1 cellular context compared by ENCODE assay signal in the genomic region with DNA sequence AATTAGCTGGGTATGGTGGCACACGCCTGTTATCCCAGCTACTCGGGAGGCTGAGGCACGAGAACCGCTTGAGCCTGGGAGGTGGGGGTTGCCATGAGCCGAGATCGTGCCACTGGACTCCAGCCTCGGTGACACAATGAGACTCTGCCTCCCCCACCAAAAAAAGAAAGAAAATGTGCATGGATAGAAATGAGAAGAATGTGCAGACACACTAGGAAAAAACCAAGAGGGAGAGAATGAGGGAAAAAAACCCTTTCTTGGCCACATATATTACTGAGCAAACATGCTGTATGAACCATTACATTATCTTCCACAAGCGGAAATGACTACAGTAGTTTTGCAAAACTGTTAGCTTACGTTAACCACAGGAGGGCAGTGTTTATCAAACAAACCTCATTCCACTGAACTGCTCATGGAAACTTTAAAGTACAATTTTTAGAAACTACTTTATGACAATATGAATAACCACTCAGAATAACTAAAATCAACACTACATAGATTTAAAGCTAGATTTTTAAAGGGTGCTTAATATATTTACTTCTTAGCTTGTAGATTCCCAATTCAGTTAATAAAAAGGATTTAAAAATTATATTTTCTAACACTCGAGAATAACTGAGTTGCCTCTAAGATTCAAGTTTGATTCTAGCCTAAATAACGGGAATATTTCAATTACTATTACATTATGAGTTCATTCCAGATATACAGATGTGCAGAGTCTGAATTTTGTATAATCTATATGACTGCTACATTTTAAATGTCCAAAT.
TF ChIP-seq lines count a peak whose summit lies in the region.

No MANE protein-coding gene starts in this region.

TF ChIP-seq in HepG2, 621 proteins besides CTCF, POLR2A, EP300 and RAD21 (continued from another document and continues in another):
- TF ChIP-seq, protein P1, sequence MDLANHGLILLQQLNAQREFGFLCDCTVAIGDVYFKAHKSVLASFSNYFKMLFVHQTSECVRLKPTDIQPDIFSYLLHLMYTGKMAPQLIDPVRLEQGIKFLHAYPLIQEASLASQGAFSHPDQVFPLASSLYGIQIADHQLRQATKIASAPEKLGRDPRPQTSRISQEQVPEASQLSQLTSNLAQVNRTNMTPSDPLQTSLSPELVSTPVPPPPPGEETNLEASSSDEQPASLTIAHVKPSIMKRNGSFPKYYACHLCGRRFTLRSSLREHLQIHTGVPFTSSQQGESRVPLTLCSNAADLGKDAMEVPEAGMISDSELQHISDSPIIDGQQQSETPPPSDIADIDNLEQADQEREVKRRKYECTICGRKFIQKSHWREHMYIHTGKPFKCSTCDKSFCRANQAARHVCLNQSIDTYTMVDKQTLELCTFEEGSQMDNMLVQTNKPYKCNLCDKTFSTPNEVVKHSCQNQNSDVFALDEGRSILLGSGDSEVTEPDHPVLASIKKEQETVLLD (CRISPR knock-in tag; IDR thresholded peaks at IDR 0.05; ENCODE audit: low read depth), result no peak
- TF ChIP-seq, protein P2, sequence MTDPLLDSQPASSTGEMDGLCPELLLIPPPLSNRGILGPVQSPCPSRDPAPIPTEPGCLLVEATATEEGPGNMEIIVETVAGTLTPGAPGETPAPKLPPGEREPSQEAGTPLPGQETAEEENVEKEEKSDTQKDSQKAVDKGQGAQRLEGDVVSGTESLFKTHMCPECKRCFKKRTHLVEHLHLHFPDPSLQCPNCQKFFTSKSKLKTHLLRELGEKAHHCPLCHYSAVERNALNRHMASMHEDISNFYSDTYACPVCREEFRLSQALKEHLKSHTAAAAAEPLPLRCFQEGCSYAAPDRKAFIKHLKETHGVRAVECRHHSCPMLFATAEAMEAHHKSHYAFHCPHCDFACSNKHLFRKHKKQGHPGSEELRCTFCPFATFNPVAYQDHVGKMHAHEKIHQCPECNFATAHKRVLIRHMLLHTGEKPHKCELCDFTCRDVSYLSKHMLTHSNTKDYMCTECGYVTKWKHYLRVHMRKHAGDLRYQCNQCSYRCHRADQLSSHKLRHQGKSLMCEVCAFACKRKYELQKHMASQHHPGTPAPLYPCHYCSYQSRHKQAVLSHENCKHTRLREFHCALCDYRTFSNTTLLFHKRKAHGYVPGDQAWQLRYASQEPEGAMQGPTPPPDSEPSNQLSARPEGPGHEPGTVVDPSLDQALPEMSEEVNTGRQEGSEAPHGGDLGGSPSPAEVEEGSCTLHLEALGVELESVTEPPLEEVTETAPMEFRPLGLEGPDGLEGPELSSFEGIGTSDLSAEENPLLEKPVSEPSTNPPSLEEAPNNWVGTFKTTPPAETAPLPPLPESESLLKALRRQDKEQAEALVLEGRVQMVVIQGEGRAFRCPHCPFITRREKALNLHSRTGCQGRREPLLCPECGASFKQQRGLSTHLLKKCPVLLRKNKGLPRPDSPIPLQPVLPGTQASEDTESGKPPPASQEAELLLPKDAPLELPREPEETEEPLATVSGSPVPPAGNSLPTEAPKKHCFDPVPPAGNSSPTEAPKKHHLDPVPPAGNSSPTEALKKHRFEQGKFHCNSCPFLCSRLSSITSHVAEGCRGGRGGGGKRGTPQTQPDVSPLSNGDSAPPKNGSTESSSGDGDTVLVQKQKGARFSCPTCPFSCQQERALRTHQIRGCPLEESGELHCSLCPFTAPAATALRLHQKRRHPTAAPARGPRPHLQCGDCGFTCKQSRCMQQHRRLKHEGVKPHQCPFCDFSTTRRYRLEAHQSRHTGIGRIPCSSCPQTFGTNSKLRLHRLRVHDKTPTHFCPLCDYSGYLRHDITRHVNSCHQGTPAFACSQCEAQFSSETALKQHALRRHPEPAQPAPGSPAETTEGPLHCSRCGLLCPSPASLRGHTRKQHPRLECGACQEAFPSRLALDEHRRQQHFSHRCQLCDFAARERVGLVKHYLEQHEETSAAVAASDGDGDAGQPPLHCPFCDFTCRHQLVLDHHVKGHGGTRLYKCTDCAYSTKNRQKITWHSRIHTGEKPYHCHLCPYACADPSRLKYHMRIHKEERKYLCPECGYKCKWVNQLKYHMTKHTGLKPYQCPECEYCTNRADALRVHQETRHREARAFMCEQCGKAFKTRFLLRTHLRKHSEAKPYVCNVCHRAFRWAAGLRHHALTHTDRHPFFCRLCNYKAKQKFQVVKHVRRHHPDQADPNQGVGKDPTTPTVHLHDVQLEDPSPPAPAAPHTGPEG (CRISPR knock-in tag; IDR thresholded peaks at IDR 0.05), result no peak
- TF ChIP-seq ZNF550 (CRISPR knock-in tag; IDR thresholded peaks at IDR 0.05; ENCODE audit: borderline replicate concordance), result no peak
- peak; percentile 69; the same call in 1 of the 2 replicates for TF ChIP-seq IRF2 (CRISPR knock-in tag; IDR thresholded peaks at IDR 0.05)
- no peak for TF ChIP-seq ARNTL (CRISPR knock-in tag; IDR thresholded peaks at IDR 0.05)
- TF ChIP-seq STAG1 (CRISPR knock-in tag; IDR thresholded peaks at IDR 0.05), result peak; percentile 84
- TF ChIP-seq, protein P3, sequence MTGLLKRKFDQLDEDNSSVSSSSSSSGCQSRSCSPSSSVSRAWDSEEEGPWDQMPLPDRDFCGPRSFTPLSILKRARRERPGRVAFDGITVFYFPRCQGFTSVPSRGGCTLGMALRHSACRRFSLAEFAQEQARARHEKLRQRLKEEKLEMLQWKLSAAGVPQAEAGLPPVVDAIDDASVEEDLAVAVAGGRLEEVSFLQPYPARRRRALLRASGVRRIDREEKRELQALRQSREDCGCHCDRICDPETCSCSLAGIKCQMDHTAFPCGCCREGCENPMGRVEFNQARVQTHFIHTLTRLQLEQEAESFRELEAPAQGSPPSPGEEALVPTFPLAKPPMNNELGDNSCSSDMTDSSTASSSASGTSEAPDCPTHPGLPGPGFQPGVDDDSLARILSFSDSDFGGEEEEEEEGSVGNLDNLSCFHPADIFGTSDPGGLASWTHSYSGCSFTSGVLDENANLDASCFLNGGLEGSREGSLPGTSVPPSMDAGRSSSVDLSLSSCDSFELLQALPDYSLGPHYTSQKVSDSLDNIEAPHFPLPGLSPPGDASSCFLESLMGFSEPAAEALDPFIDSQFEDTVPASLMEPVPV (CRISPR knock-in tag; IDR thresholded peaks at IDR 0.05), result peak; percentile 54; the same call in 1 of the 2 replicates
- TF ChIP-seq, protein P4, sequence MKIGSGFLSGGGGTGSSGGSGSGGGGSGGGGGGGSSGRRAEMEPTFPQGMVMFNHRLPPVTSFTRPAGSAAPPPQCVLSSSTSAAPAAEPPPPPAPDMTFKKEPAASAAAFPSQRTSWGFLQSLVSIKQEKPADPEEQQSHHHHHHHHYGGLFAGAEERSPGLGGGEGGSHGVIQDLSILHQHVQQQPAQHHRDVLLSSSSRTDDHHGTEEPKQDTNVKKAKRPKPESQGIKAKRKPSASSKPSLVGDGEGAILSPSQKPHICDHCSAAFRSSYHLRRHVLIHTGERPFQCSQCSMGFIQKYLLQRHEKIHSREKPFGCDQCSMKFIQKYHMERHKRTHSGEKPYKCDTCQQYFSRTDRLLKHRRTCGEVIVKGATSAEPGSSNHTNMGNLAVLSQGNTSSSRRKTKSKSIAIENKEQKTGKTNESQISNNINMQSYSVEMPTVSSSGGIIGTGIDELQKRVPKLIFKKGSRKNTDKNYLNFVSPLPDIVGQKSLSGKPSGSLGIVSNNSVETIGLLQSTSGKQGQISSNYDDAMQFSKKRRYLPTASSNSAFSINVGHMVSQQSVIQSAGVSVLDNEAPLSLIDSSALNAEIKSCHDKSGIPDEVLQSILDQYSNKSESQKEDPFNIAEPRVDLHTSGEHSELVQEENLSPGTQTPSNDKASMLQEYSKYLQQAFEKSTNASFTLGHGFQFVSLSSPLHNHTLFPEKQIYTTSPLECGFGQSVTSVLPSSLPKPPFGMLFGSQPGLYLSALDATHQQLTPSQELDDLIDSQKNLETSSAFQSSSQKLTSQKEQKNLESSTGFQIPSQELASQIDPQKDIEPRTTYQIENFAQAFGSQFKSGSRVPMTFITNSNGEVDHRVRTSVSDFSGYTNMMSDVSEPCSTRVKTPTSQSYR (CRISPR knock-in tag; IDR thresholded peaks at IDR 0.05; ENCODE audit: borderline replicate concordance), result peak; percentile 50; the same call in 1 of the 2 replicates
- TF ChIP-seq, protein P5, sequence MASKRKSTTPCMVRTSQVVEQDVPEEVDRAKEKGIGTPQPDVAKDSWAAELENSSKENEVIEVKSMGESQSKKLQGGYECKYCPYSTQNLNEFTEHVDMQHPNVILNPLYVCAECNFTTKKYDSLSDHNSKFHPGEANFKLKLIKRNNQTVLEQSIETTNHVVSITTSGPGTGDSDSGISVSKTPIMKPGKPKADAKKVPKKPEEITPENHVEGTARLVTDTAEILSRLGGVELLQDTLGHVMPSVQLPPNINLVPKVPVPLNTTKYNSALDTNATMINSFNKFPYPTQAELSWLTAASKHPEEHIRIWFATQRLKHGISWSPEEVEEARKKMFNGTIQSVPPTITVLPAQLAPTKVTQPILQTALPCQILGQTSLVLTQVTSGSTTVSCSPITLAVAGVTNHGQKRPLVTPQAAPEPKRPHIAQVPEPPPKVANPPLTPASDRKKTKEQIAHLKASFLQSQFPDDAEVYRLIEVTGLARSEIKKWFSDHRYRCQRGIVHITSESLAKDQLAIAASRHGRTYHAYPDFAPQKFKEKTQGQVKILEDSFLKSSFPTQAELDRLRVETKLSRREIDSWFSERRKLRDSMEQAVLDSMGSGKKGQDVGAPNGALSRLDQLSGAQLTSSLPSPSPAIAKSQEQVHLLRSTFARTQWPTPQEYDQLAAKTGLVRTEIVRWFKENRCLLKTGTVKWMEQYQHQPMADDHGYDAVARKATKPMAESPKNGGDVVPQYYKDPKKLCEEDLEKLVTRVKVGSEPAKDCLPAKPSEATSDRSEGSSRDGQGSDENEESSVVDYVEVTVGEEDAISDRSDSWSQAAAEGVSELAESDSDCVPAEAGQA (IDR thresholded peaks at IDR 0.05; ENCODE audit: low read depth), result no peak
- TF ChIP-seq, protein P5 (CRISPR knock-in tag; IDR thresholded peaks at IDR 0.05; ENCODE audit: borderline replicate concordance), result no peak
- no peak for TF ChIP-seq ZFP90 (CRISPR knock-in tag; IDR thresholded peaks at IDR 0.05; ENCODE audit: borderline replicate concordance)
- TF ChIP-seq, protein P6, sequence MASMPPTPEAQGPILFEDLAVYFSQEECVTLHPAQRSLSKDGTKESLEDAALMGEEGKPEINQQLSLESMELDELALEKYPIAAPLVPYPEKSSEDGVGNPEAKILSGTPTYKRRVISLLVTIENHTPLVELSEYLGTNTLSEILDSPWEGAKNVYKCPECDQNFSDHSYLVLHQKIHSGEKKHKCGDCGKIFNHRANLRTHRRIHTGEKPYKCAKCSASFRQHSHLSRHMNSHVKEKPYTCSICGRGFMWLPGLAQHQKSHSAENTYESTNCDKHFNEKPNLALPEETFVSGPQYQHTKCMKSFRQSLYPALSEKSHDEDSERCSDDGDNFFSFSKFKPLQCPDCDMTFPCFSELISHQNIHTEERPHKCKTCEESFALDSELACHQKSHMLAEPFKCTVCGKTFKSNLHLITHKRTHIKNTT (CRISPR knock-in tag; IDR thresholded peaks at IDR 0.05), result no peak
- TF ChIP-seq, protein P7, sequence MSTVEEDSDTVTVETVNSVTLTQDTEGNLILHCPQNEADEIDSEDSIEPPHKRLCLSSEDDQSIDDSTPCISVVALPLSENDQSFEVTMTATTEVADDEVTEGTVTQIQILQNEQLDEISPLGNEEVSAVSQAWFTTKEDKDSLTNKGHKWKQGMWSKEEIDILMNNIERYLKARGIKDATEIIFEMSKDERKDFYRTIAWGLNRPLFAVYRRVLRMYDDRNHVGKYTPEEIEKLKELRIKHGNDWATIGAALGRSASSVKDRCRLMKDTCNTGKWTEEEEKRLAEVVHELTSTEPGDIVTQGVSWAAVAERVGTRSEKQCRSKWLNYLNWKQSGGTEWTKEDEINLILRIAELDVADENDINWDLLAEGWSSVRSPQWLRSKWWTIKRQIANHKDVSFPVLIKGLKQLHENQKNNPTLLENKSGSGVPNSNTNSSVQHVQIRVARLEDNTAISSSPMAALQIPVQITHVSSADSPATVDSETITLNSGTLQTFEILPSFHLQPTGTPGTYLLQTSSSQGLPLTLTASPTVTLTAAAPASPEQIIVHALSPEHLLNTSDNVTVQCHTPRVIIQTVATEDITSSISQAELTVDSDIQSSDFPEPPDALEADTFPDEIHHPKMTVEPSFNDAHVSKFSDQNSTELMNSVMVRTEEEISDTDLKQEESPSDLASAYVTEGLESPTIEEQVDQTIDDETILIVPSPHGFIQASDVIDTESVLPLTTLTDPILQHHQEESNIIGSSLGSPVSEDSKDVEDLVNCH (CRISPR knock-in tag; IDR thresholded peaks at IDR 0.05), result no peak
- no peak for TF ChIP-seq ZNF124 (CRISPR knock-in tag; IDR thresholded peaks at IDR 0.05)
- no peak for TF ChIP-seq ZNF572 (CRISPR knock-in tag; IDR thresholded peaks at IDR 0.05)
- TF ChIP-seq, protein P8, sequence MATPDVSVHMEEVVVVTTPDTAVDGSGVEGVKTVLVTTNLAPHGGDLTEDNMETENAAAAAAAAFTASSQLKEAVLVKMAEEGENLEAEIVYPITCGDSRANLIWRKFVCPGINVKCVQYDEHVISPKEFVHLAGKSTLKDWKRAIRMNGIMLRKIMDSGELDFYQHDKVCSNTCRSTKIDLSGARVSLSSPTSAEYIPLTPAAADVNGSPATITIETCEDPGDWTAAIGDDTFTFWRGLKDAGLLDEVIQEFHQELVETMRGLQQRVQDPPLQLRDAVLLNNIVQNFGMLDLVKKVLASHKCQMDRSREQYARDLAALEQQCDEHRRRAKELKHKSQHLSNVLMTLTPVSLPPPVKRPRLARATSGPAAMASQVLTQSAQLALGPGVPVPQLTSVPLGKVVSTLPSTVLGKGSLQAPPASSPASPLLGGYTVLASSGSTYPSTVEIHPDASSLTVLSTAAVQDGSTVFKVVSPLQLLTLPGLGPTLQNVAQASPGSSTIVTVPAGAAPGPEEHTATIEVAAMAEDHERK (CRISPR knock-in tag; IDR thresholded peaks at IDR 0.05; ENCODE audit: low read depth), result no peak
- TF ChIP-seq ZNF451 (CRISPR knock-in tag; IDR thresholded peaks at IDR 0.05), result no peak
- TF ChIP-seq RXRB (CRISPR knock-in tag; IDR thresholded peaks at IDR 0.05; ENCODE audit: borderline replicate concordance), result peak; percentile 63; the same call in 1 of the 2 replicates
- TF ChIP-seq, protein P9, sequence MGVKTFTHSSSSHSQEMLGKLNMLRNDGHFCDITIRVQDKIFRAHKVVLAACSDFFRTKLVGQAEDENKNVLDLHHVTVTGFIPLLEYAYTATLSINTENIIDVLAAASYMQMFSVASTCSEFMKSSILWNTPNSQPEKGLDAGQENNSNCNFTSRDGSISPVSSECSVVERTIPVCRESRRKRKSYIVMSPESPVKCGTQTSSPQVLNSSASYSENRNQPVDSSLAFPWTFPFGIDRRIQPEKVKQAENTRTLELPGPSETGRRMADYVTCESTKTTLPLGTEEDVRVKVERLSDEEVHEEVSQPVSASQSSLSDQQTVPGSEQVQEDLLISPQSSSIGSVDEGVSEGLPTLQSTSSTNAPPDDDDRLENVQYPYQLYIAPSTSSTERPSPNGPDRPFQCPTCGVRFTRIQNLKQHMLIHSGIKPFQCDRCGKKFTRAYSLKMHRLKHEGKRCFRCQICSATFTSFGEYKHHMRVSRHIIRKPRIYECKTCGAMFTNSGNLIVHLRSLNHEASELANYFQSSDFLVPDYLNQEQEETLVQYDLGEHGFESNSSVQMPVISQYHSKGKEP (CRISPR knock-in tag; IDR thresholded peaks at IDR 0.05), result no peak
- TF ChIP-seq SMAD3 (CRISPR knock-in tag; IDR thresholded peaks at IDR 0.05), result peak; percentile 49; the same call in 1 of the 2 replicates
